23 cellular contexts compared by ENCODE assay signal in genomic region chr1:233356705-233356987, GRCh38. TPM values are rescaled to one million over a fixed set of nuclear protein-coding genes. Genes with fewer than 3 reads are reported as not detected.
DNase-seq lines count a peak whose midpoint lies in the region; ATAC-seq, FAIRE-seq and TF ChIP-seq lines count a peak whose summit lies in the region.
"Had no signal": no experiment of that assay in that cellular context is flagged by ENCODE, and none has a peak within 500 bp of the region (broad histone marks: within the 10 kb centered on the region; RNA-seq: fewer than 3 reads in every experiment).

No MANE protein-coding gene starts in this region.

- no peaks in the 10 kb centered on the region for H4K20me1 ChIP-seq in OCI-LY3 (ENCODE audit: insufficient read depth, low read length)

- ATAC-seq in GM19324 (IDR thresholded peaks at IDR 0.05; ENCODE audit: low FRiP score, unreplicated experiment) = peak; percentile 16
- peak; percentile 29 for ATAC-seq in HG02885 (IDR thresholded peaks at IDR 0.05; ENCODE audit: poor library complexity, unreplicated experiment)
- no peak for ATAC-seq in foreskin keratinocyte
- no peak for ATAC-seq in HG02798 (IDR thresholded peaks at IDR 0.05; ENCODE audit: poor library complexity, unreplicated experiment)
- ATAC-seq: sciatic nerve had no signal

- peak; percentile 38 for FAIRE-seq in D721Med (lab: Jason Lieb, UNC)
- FAIRE-seq: endothelial cell of umbilical vein, GM12891, keratinocyte, RCC 7860 had no signal

- H3K9ac ChIP-seq in OCI-LY3 (ENCODE audit: low read length) = no peak overlapping the region

- H3K4me3 ChIP-seq in OCI-LY3 (ENCODE audit: low read length) = peak overlapping the region; percentile 31; the same call in 1 of the 2 replicates
- H3K4me3 ChIP-seq: breast epithelium, ovary, tibial artery had no signal

- no peaks in the 10 kb centered on the region for H3K27me3 ChIP-seq in OCI-LY3 (ENCODE audit: low read depth, low read length)
- no peaks in the 10 kb centered on the region for H3K27me3 ChIP-seq in foreskin keratinocyte
- H3K27me3 ChIP-seq: breast epithelium, ovary, tibial artery had no signal

- DNase-seq in D721Med (ENCODE audit: insufficient read length, low spot score) = no peak
- DNase-seq in stimulated activated CD4-positive, alpha-beta T cell treated with anti-CD3 and anti-CD28 coated beads, Interleukin-12 subunit alpha, Interleukin-12 subunit beta, amount 100 ng/mL, for 4 hours = no peak
- DNase-seq in NCI-H82 treated with DMSO at 0.1 percent for 48 hours (lab: John Stamatoyannopoulos, UW; ENCODE audit: unreplicated experiment) = no peak
- no peak for DNase-seq in foreskin keratinocyte
- DNase-seq: activated B cell treated with CpG ODN at 0.5 μM for 24 hours; activated effector memory CD4-positive, alpha-beta T cell treated with anti-CD3 and anti-CD28 coated beads, Interleukin-2, amount 50 U/mL, for 16 hours; DMS153; hypothalamus; KBM-7; NCI-H2029; ovary; stimulated activated naive CD4-positive, alpha-beta T cell; tibial artery had no signal

- peak overlapping the region; percentile 66 for H3K27ac ChIP-seq in OCI-LY3 (ENCODE audit: low read length)
- H3K27ac ChIP-seq in foreskin keratinocyte = no peak overlapping the region
- H3K27ac ChIP-seq: breast epithelium, ovary, tibial artery had no signal

- no peaks in the 10 kb centered on the region for H3K79me2 ChIP-seq in OCI-LY3 (ENCODE audit: low read length)

- no peak overlapping the region for H2AFZ ChIP-seq in OCI-LY3 (ENCODE audit: low read depth, low read length)

- H3K9me3 ChIP-seq in OCI-LY3 (ENCODE audit: insufficient read depth, low read length) = no peaks in the 10 kb centered on the region
- H3K9me3 ChIP-seq: breast epithelium, ovary, tibial artery had no signal

- H3K4me1 ChIP-seq in OCI-LY3 (ENCODE audit: low read length) (peaks cover 28% of the 10 kb centered on the region), foreskin keratinocyte (no peaks in the 10 kb centered on the region)
- H3K4me1 ChIP-seq: breast epithelium, tibial artery had no signal

- H3K36me3 ChIP-seq in OCI-LY3 (replicated peaks; ENCODE audit: low read depth, low read length) = peaks cover 53% of the 10 kb centered on the region
- H3K36me3 ChIP-seq: breast epithelium, ovary had no signal

- no peak for TF ChIP-seq CTCF in D721Med (IDR thresholded peaks at IDR 0.05; ENCODE audit: insufficient read depth, missing control alignments)
- TF ChIP-seq CTCF in OCI-LY3 (IDR thresholded peaks at IDR 0.05; ENCODE audit: low read depth, low read length) = no peak
- TF ChIP-seq CTCF in foreskin keratinocyte (conservative IDR thresholded peaks at IDR 0.05) = no peak

- peak overlapping the region; percentile 62 for H3K4me2 ChIP-seq in OCI-LY3 (ENCODE audit: low read length)

RNA-seq across cellular contexts. Expression of gene MAP3K21, which starts 29.1 kb away (rescaled TPM):
- 8.3 and 10.2 TPM in 2 replicates for total RNA-seq in foreskin keratinocyte
- 2.4 and 3.0 TPM in 2 replicates for polyA plus RNA-seq in foreskin keratinocyte

Comparison
In these comparisons a context has a peak if more than half of its experiments do, and no peak if none do; other contexts are left out.
1. ATAC-seq: peak in GM19324 (single experiment) and HG02885 (single experiment); none in foreskin keratinocyte (single experiment) and HG02798 (single experiment).